1 cellular context compared by ENCODE assay signal in the genomic region with DNA sequence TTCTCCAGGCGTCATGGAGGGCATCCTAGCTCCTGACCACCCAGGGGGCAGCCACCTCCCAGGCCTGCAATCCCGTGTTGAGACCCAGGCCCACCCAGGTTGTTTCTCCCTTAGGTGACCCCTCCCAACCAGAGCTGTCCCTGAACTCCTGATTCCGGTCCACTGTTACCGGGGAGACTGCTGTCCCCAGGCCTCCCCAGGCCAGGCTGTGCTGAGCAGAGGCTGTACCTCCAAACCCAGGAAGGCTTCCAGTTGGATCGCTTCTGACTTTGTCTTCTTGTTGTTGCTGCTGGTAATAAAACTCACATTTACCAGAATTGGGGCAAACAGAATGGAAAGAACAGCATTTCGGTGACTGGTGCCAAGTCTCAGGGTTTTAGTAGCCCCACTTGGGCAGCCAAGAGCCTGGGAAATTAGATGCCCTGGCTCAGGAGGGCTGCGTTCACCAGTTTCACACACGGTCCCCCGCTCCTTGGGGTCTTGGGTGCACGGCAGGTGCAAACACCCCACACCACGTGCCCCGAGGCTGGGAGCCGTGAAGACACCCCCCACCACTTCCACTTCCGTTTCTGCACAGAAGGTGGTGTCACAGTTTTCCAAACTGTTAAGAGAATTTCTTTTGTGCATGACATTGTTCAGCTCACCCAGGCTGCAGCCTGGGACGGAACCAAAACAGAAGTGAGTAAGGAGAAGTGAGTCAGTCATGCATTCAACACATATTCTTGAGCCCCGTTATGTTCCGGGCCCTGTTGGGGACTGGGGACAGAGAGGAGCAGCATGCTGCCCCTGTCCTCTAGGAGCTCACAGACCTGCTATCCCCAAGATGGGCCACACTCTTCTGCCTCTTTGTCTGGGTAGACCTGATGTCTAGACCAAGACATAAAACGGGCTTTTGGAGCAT.
TF ChIP-seq lines count a peak whose summit lies in the region.

No MANE protein-coding gene starts in this region.

TF ChIP-seq in H1, 55 proteins besides CTCF, POLR2A, EP300 and RAD21:
- TF ChIP-seq KDM5A (IDR thresholded peaks at IDR 0.05; ENCODE audit: low read length) (no peak), YY1 (IDR thresholded peaks at IDR 0.05; ENCODE audit: low read depth, low read length) (no peak), GTF2F1 (IDR thresholded peaks at IDR 0.05; ENCODE audit: borderline replicate concordance, low read depth, low read length) (no peak), PHF8 (conservative IDR thresholded peaks at IDR 0.05; ENCODE audit: low read depth, low read length) (no peak), BCL11A (IDR thresholded peaks at IDR 0.05; ENCODE audit: low read depth in 2 of 2, low read length in 2 of 2) (no peak), ASH2L (IDR thresholded peaks at IDR 0.05; ENCODE audit: low read length) (no peak), EZH2 (IDR thresholded peaks at IDR 0.05; ENCODE audit: low read depth, low read length, severe bottlenecking) (no peak), SP2 (IDR thresholded peaks at IDR 0.05; ENCODE audit: low read length) (no peak), NRF1 (IDR thresholded peaks at IDR 0.05; ENCODE audit: low read depth, low read length) (no peak), RNF2 (IDR thresholded peaks at IDR 0.05; ENCODE audit: borderline replicate concordance, low read depth, low read length, missing control alignments, poor library complexity, severe bottlenecking) (no peak), MAFK (IDR thresholded peaks at IDR 0.05; ENCODE audit: low read depth, low read length) (no peak), CBX8 (IDR thresholded peaks at IDR 0.05; ENCODE audit: borderline replicate concordance, low read depth, low read length) (no peak), SIX5 (IDR thresholded peaks at IDR 0.05; ENCODE audit: low read depth, low read length) (no peak), GABPA (IDR thresholded peaks at IDR 0.05; ENCODE audit: borderline replicate concordance, insufficient read depth, low read length) (no peak), FOSL1 (IDR thresholded peaks at IDR 0.05; ENCODE audit: insufficient read depth, low read depth, low read length) (no peak)
- TF ChIP-seq, protein P1, sequence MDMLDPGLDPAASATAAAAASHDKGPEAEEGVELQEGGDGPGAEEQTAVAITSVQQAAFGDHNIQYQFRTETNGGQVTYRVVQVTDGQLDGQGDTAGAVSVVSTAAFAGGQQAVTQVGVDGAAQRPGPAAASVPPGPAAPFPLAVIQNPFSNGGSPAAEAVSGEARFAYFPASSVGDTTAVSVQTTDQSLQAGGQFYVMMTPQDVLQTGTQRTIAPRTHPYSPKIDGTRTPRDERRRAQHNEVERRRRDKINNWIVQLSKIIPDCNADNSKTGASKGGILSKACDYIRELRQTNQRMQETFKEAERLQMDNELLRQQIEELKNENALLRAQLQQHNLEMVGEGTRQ (IDR thresholded peaks at IDR 0.05; ENCODE audit: low read length): no peak
- TF ChIP-seq, protein P2, sequence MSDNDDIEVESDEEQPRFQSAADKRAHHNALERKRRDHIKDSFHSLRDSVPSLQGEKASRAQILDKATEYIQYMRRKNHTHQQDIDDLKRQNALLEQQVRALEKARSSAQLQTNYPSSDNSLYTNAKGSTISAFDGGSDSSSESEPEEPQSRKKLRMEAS (IDR thresholded peaks at IDR 0.05): no peak
- TF ChIP-seq, protein P3, sequence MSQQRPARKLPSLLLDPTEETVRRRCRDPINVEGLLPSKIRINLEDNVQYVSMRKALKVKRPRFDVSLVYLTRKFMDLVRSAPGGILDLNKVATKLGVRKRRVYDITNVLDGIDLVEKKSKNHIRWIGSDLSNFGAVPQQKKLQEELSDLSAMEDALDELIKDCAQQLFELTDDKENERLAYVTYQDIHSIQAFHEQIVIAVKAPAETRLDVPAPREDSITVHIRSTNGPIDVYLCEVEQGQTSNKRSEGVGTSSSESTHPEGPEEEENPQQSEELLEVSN (IDR thresholded peaks at IDR 0.05): no peak
